In genomic region chrX:17390325-17390992, GRCh38 we compare ENCODE assay signal across 21 cellular contexts. TPM values are rescaled to one million over a fixed set of nuclear protein-coding genes. Genes with fewer than 3 reads are reported as not detected.
DNase-seq lines count a peak whose midpoint lies in the region; ATAC-seq, FAIRE-seq and TF ChIP-seq lines count a peak whose summit lies in the region.
"Had no signal": no experiment of that assay in that cellular context is flagged by ENCODE, and none has a peak within 500 bp of the region (broad histone marks: within the 10 kb centered on the region; RNA-seq: fewer than 3 reads in every experiment).

No MANE protein-coding gene starts in this region.

- intact Hi-C loops in sciatic nerve (cut with DNase I) = no loop called here

- no peak for TF ChIP-seq RAD21 in Ishikawa (IDR thresholded peaks at IDR 0.05; ENCODE audit: low read depth)

- peak; percentile 40 for FAIRE-seq in GM19239 (lab: Jason Lieb, UNC)
- FAIRE-seq: HTR-8/SVneo, K562 had no signal

- DNase-seq in GM19239 (ENCODE audit: insufficient read length, low spot score) = no peak
- no peak for DNase-seq in epithelial cell of prostate (ENCODE audit: low read depth, low spot score)
- DNase-seq in sciatic nerve (ENCODE audit: low spot score) = no peak
- no peak for DNase-seq in cerebellar cortex (ENCODE audit: low spot score)
- DNase-seq: BE2C; Calu3; CD4-positive, alpha-beta T cell; DMS53; H9; MV-4-11; NCI-H1417 treated with DMSO at 0.1 percent for 48 hours; NCI-H1930; NCI-H446; NCI-H748 treated with DMSO at 0.1 percent for 48 hours; PC-9 had no signal

- TF ChIP-seq EP300 in Ishikawa (IDR thresholded peaks at IDR 0.05; ENCODE audit: borderline replicate concordance) = no peak

- peak; percentile 45 for ATAC-seq in sciatic nerve
- ATAC-seq in GM18861 (IDR thresholded peaks at IDR 0.05; ENCODE audit: unreplicated experiment) = no peak
- no peak for ATAC-seq in HG03565 (IDR thresholded peaks at IDR 0.05; ENCODE audit: unreplicated experiment)
- ATAC-seq: K562 had no signal

- H3K27ac ChIP-seq in epithelial cell of prostate = peak overlapping the region; percentile 11
- H3K27ac ChIP-seq: HL-60, PC-9 had no signal

TF ChIP-seq in Ishikawa, 13 proteins besides CTCF, POLR2A, EP300 and RAD21:
- TF ChIP-seq FOXM1 (IDR thresholded peaks at IDR 0.05; ENCODE audit: borderline replicate concordance, low read depth) (no peak), CEBPB (IDR thresholded peaks at IDR 0.05) (0 out of 2 replicates have a peak, but pooled peaks have one; percentile 17), TCF12 (IDR thresholded peaks at IDR 0.05; ENCODE audit: low read depth) (no peak)

RNA-seq across cellular contexts. Expression of gene NHS, which starts 15.5 kb away (rescaled TPM):
- 20.2 TPM for total RNA-seq in sciatic nerve
